1 cellular context compared by ENCODE assay signal in the genomic region with DNA sequence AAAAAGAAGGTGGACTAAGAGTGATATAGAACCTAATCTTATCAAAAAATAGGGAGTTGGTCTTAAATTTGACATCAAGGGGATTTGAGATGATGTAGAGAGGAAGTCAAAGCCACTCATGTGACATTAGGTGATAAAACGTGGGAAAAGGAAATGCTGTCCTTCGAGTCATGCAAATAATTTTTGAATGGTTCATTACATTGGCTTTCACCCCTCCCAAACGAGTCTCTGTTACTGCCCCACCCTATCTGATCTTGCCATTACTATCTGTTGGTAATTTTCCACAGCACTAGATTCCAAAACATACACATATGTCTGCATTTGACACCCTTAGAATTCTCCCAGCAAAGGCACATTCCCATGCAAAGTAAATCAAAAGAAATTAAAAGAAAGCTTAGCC.
TF ChIP-seq lines count a peak whose summit lies in the region.

No MANE protein-coding gene starts in this region.

TF ChIP-seq in GM23338, 12 proteins besides CTCF, POLR2A, EP300 and RAD21:
- TF ChIP-seq, protein P1, sequence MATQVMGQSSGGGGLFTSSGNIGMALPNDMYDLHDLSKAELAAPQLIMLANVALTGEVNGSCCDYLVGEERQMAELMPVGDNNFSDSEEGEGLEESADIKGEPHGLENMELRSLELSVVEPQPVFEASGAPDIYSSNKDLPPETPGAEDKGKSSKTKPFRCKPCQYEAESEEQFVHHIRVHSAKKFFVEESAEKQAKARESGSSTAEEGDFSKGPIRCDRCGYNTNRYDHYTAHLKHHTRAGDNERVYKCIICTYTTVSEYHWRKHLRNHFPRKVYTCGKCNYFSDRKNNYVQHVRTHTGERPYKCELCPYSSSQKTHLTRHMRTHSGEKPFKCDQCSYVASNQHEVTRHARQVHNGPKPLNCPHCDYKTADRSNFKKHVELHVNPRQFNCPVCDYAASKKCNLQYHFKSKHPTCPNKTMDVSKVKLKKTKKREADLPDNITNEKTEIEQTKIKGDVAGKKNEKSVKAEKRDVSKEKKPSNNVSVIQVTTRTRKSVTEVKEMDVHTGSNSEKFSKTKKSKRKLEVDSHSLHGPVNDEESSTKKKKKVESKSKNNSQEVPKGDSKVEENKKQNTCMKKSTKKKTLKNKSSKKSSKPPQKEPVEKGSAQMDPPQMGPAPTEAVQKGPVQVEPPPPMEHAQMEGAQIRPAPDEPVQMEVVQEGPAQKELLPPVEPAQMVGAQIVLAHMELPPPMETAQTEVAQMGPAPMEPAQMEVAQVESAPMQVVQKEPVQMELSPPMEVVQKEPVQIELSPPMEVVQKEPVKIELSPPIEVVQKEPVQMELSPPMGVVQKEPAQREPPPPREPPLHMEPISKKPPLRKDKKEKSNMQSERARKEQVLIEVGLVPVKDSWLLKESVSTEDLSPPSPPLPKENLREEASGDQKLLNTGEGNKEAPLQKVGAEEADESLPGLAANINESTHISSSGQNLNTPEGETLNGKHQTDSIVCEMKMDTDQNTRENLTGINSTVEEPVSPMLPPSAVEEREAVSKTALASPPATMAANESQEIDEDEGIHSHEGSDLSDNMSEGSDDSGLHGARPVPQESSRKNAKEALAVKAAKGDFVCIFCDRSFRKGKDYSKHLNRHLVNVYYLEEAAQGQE (IDR thresholded peaks at IDR 0.05; ENCODE audit: unreplicated experiment): no peak
- TF ChIP-seq ZNF114 (CRISPR knock-in tag; IDR thresholded peaks at IDR 0.05): no peak
- no peak for TF ChIP-seq EZH2 (IDR thresholded peaks at IDR 0.05; ENCODE audit: low read depth, unreplicated experiment)
- TF ChIP-seq JUNB (IDR thresholded peaks at IDR 0.05; ENCODE audit: unreplicated experiment): no peak
- no peak for TF ChIP-seq CREB1 (CRISPR knock-in tag; IDR thresholded peaks at IDR 0.05; ENCODE audit: low read depth)
- TF ChIP-seq POLR2AphosphoS5 (IDR thresholded peaks at IDR 0.05; ENCODE audit: low read depth): no peak
- no peak for TF ChIP-seq ZNF331 (CRISPR knock-in tag; IDR thresholded peaks at IDR 0.05; ENCODE audit: low read depth)
- TF ChIP-seq, protein P2, sequence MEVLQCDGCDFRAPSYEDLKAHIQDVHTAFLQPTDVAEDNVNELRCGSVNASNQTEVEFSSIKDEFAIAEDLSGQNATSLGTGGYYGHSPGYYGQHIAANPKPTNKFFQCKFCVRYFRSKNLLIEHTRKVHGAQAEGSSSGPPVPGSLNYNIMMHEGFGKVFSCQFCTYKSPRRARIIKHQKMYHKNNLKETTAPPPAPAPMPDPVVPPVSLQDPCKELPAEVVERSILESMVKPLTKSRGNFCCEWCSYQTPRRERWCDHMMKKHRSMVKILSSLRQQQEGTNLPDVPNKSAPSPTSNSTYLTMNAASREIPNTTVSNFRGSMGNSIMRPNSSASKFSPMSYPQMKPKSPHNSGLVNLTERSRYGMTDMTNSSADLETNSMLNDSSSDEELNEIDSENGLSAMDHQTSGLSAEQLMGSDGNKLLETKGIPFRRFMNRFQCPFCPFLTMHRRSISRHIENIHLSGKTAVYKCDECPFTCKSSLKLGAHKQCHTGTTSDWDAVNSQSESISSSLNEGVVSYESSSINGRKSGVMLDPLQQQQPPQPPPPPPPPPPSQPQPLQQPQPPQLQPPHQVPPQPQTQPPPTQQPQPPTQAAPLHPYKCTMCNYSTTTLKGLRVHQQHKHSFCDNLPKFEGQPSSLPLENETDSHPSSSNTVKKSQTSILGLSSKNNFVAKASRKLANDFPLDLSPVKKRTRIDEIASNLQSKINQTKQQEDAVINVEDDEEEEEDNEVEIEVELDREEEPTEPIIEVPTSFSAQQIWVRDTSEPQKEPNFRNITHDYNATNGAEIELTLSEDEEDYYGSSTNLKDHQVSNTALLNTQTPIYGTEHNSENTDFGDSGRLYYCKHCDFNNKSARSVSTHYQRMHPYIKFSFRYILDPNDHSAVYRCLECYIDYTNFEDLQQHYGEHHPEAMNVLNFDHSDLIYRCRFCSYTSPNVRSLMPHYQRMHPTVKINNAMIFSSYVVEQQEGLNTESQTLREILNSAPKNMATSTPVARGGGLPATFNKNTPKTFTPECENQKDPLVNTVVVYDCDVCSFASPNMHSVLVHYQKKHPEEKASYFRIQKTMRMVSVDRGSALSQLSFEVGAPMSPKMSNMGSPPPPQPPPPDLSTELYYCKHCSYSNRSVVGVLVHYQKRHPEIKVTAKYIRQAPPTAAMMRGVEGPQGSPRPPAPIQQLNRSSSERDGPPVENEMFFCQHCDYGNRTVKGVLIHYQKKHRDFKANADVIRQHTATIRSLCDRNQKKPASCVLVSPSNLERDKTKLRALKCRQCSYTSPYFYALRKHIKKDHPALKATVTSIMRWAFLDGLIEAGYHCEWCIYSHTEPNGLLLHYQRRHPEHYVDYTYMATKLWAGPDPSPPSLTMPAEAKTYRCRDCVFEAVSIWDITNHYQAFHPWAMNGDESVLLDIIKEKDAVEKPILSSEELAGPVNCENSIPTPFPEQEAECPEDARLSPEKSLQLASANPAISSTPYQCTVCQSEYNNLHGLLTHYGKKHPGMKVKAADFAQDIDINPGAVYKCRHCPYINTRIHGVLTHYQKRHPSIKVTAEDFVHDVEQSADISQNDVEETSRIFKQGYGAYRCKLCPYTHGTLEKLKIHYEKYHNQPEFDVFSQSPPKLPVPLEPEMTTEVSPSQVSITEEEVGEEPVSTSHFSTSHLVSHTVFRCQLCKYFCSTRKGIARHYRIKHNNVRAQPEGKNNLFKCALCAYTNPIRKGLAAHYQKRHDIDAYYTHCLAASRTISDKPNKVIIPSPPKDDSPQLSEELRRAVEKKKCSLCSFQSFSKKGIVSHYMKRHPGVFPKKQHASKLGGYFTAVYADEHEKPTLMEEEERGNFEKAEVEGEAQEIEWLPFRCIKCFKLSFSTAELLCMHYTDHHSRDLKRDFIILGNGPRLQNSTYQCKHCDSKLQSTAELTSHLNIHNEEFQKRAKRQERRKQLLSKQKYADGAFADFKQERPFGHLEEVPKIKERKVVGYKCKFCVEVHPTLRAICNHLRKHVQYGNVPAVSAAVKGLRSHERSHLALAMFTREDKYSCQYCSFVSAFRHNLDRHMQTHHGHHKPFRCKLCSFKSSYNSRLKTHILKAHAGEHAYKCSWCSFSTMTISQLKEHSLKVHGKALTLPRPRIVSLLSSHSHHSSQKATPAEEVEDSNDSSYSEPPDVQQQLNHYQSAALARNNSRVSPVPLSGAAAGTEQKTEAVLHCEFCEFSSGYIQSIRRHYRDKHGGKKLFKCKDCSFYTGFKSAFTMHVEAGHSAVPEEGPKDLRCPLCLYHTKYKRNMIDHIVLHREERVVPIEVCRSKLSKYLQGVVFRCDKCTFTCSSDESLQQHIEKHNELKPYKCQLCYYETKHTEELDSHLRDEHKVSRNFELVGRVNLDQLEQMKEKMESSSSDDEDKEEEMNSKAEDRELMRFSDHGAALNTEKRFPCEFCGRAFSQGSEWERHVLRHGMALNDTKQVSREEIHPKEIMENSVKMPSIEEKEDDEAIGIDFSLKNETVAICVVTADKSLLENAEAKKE (CRISPR knock-in tag; IDR thresholded peaks at IDR 0.05): no peak
- no peak for TF ChIP-seq NANOG (IDR thresholded peaks at IDR 0.05; ENCODE audit: borderline replicate concordance)
- no peak for TF ChIP-seq STAT1 (IDR thresholded peaks at IDR 0.05; ENCODE audit: unreplicated experiment)
